Comparison of ENCODE assay signal across 10 cellular contexts in the genomic region with DNA sequence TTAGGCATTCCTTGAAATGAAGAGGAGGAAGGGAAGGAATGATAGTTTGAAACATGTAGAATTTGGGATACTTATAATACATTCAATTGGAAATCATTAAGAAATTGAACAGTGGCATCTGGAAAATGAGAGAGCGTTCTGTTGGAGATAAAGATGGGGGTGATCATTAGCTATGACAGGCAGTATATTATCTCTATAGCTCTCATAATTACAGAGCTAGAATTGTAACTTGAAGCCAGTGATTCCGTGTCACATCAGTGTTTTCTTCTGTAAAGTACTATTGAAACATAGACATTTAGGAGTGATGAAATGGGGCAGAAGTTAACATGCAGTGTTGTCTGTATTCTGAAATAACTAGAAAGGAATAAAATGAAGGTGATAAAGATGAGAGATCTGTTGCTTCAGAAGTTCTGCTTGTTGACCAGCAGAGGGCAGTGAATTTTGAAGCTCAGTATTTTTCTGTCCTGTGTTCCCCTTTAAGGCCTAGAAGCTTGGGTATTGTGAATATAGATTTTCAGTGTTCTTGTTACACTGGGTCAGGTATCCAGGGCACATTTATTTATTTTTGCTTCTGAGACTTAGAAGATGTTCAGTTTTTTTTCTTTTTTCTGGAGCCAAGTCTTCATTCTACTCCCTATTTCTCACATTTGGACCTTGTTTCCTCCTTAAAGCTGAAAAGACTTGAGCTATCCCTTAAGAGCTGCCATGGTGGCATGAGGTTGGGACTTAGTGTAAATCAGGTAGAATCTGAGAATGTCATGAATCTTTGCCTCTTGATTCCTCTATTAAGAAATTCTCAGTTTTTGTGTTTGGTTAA.
DNase-seq lines count a peak whose midpoint lies in the region; ATAC-seq, FAIRE-seq and TF ChIP-seq lines count a peak whose summit lies in the region.
"Had no signal": no experiment of that assay in that cellular context is flagged by ENCODE, and none has a peak within 500 bp of the region (broad histone marks: within the 10 kb centered on the region; RNA-seq: fewer than 3 reads in every experiment).

No MANE protein-coding gene starts in this region.

- no peak overlapping the region for H3K27ac Mint-ChIP-seq in CD14-positive monocyte
- H3K27ac Mint-ChIP-seq: IgD-negative memory B cell had no signal

- DNase-seq in CD14-positive monocyte (ENCODE audit: low spot score): no peak
- DNase-seq in NCI-H774 (lab: John Stamatoyannopoulos, UW): peak; percentile 16
- DNase-seq in cerebellar cortex (ENCODE audit: low spot score): peak; percentile 66
- DNase-seq in left lung: no peak
- DNase-seq in urothelium cell line (ENCODE audit: low spot score): peak; percentile 4
- DNase-seq in activated CD4-positive, alpha-beta T cell treated with anti-CD3 and anti-CD28 coated beads for 48 hours: no peak
- DNase-seq: left cardiac atrium had no signal

- H3K4me1 ChIP-seq in left lung: no peaks in the 10 kb centered on the region

- no peaks in the 10 kb centered on the region for H3K36me3 Mint-ChIP-seq in CD14-positive monocyte

- ATAC-seq in GM18867 (IDR thresholded peaks at IDR 0.05; ENCODE audit: unreplicated experiment) (peak; percentile 88), HG03175 (IDR thresholded peaks at IDR 0.05; ENCODE audit: unreplicated experiment) (peak; percentile 91), left lung (peak; percentile 80)

- no peak for FAIRE-seq in urothelium cell line (lab: Jason Lieb, UNC)

- no peaks in the 10 kb centered on the region for H3K9me3 Mint-ChIP-seq in CD14-positive monocyte
- H3K9me3 Mint-ChIP-seq: IgD-negative memory B cell had no signal

- peak; percentile 90 for TF ChIP-seq CTCF in CD14-positive monocyte (IDR thresholded peaks at IDR 0.05)
- TF ChIP-seq CTCF in left lung (IDR thresholded peaks at IDR 0.05): peak; percentile 70 to 72

- H3K4me3 Mint-ChIP-seq in CD14-positive monocyte: no peak overlapping the region
- H3K4me3 Mint-ChIP-seq: IgD-negative memory B cell had no signal

- H3K9me3 ChIP-seq in left lung: no peaks in the 10 kb centered on the region

- intact Hi-C loops in CD14-positive monocyte (cut with micrococcal nuclease): no loop called here
- intact Hi-C loops in left lung (cut with DNase I): no loop called here

- H3K4me1 Mint-ChIP-seq in CD14-positive monocyte: no peaks in the 10 kb centered on the region

- no peak overlapping the region for H3K27ac ChIP-seq in left lung

- no peaks in the 10 kb centered on the region for H3K36me3 ChIP-seq in left lung

- no peaks in the 10 kb centered on the region for H3K27me3 ChIP-seq in left lung

- no peaks in the 10 kb centered on the region for H3K27me3 Mint-ChIP-seq in CD14-positive monocyte (ENCODE audit: low read depth in 3 of 3)
- H3K27me3 Mint-ChIP-seq: IgD-negative memory B cell had no signal

- H3K4me3 ChIP-seq in left lung: no peak overlapping the region

Comparison
In these comparisons a context has a peak if more than half of its experiments do, and no peak if none do; other contexts are left out.
1. DNase-seq: peak in NCI-H774 (single experiment), cerebellar cortex (single experiment) and urothelium cell line (single experiment); none in CD14-positive monocyte (single experiment), left lung (0 of 2) and activated CD4-positive, alpha-beta T cell treated with anti-CD3 and anti-CD28 coated beads for 48 hours (single experiment).
2. Peak in every context shown above with its lines, with median percentiles within 50 percentile points of each other: ATAC-seq.